16 cellular contexts compared by ENCODE assay signal in the genomic region with DNA sequence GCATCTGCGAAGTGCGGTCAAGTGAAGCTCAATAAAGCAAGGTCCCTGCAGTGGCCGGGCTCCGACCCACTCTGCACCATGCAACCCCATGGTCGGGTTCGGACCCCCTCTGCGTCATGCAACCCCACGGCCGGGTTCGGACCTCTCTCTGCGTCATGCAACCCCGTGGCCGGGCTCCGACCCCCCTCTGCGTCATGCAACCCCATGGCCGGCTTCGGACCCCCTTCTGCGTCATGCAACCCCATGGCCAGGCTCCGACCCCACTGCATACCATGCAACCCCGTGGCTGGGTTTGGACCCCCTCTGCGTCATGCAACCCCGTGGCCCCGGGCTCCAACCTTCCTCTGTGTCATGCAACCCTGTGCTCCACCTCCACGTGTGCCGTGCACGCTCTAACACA. TPM values are rescaled to one million over a fixed set of nuclear protein-coding genes. Genes with fewer than 3 reads are reported as not detected.
DNase-seq lines count a peak whose midpoint lies in the region; ATAC-seq, FAIRE-seq and TF ChIP-seq lines count a peak whose summit lies in the region.
"Had no signal": no experiment of that assay in that cellular context is flagged by ENCODE, and none has a peak within 500 bp of the region (broad histone marks: within the 10 kb centered on the region; RNA-seq: fewer than 3 reads in every experiment).

No MANE protein-coding gene starts in this region.

- peaks cover 24% of the 10 kb centered on the region for H3K36me3 Mint-ChIP-seq in memory B cell
- H3K36me3 Mint-ChIP-seq in CD8-positive, alpha-beta T cell, result peaks cover 77% of the 10 kb centered on the region

- H3K4me1 Mint-ChIP-seq in memory B cell, result peaks cover 45% of the 10 kb centered on the region
- peaks cover 26% of the 10 kb centered on the region for H3K4me1 Mint-ChIP-seq in CD8-positive, alpha-beta T cell (ENCODE audit: low read depth)

- no peak overlapping the region for H3K27ac Mint-ChIP-seq in memory B cell
- H3K27ac Mint-ChIP-seq in CD8-positive, alpha-beta T cell, result no peak overlapping the region

- H2AFZ ChIP-seq in HepG2 (ENCODE audit: low read length), result no peak overlapping the region
- H2AFZ ChIP-seq: GM23248 had no signal

- H3K27me3 ChIP-seq in HepG2 (ENCODE audit: control insufficient read depth in 1 of 2, insufficient read depth in 2 of 2, low read length in 2 of 2) (no peaks in the 10 kb centered on the region), right lobe of liver (no peaks in the 10 kb centered on the region), spleen (replicated peaks in 1 of 7) (no peaks in the 10 kb centered on the region), left ventricle myocardium inferior (ENCODE audit: low read depth) (no peaks in the 10 kb centered on the region)
- H3K27me3 ChIP-seq in CD8-positive, alpha-beta T cell (ENCODE audit: insufficient read depth, low read length), result no peaks in the 10 kb centered on the region
- H3K27me3 ChIP-seq: BLaER1 treated with 17β-estradiol and CSF1 and Interleukin-3, amounts not matched to agents 10 nM and 100 nM had no signal

- no peak overlapping the region for H3K4me2 ChIP-seq in HepG2 (ENCODE audit: low read depth, low read length)
- H3K4me2 ChIP-seq: BLaER1 treated with 17β-estradiol and CSF1 and Interleukin-3, amounts not matched to agents 10 nM and 100 nM had no signal

- peak overlapping the region; percentile 21 for H3K4me3 Mint-ChIP-seq in memory B cell
- no peak overlapping the region for H3K4me3 Mint-ChIP-seq in CD8-positive, alpha-beta T cell
- H3K4me3 Mint-ChIP-seq: CD4-positive, CD25-positive, alpha-beta regulatory T cell had no signal

- no peak for TF ChIP-seq POLR2A in HepG2 (IDR thresholded peaks at IDR 0.05; ENCODE audit: insufficient read depth in 1 of 2, low read depth in 2 of 2, low read length in 2 of 2)
- no peak for TF ChIP-seq POLR2A in right lobe of liver (IDR thresholded peaks at IDR 0.05)
- no peak for TF ChIP-seq POLR2A in spleen (IDR thresholded peaks at IDR 0.05)

- DNase-seq in HepG2 (ENCODE audit: low spot score) (no peak), right lobe of liver (no peak), memory B cell (ENCODE audit: low spot score in 2 of 2) (no peak), spleen (peak; percentile 78), left ventricle myocardium inferior (no peak)
- no peak for DNase-seq in CD8-positive, alpha-beta T cell
- DNase-seq: 8988T; AML-193; Calu3; CD4-positive, CD25-positive, alpha-beta regulatory T cell; DMS 273 treated with DMSO at 0.1 percent for 48 hours; GM23248; IMR-90 had no signal

- no TSS peak for BruUV-seq in HepG2 (replicated peaks; lab: Mats Ljungman, UMichigan)

- no peak for TF ChIP-seq RAD21 in HepG2 (CRISPR knock-in tag; IDR thresholded peaks at IDR 0.05)

- intact Hi-C loops in HepG2 (cut with micrococcal nuclease; ENCODE audit: unreplicated experiment) (no loop called here), right lobe of liver (cut with DNase I) (no loop called here), spleen (cut with DNase I; ENCODE audit: low total_unique reads) (no loop called here), left ventricle myocardium inferior (cut with micrococcal nuclease) (no loop called here)
- intact Hi-C loops in CD8-positive, alpha-beta T cell (cut with DNase I, micrococcal nuclease), result no loop called here

- CTCF ChIA-PET in HepG2 (lab: Yijun Ruan, JAX; ENCODE audit: low intra/inter-chr PET ratio, low total read pairs), result no interaction called here
- CTCF ChIA-PET in CD8-positive, alpha-beta T cell (lab: Charles Lee), result no interaction called here

- TF ChIP-seq CTCF in HepG2 (CRISPR knock-in tag; IDR thresholded peaks at IDR 0.05) (no peak), right lobe of liver (IDR thresholded peaks at IDR 0.05) (no peak), spleen (IDR thresholded peaks at IDR 0.05 in 8 of 11, conservative IDR thresholded peaks at IDR 0.05 in 3 of 11) (no peak), left ventricle myocardium inferior (IDR thresholded peaks at IDR 0.05; ENCODE audit: borderline replicate concordance) (no peak)
- TF ChIP-seq CTCF in CD8-positive, alpha-beta T cell (IDR thresholded peaks at IDR 0.05), result no peak

- no peaks in the 10 kb centered on the region for H3K27me3 Mint-ChIP-seq in memory B cell
- no peaks in the 10 kb centered on the region for H3K27me3 Mint-ChIP-seq in CD8-positive, alpha-beta T cell (ENCODE audit: low read depth)
- H3K27me3 Mint-ChIP-seq: CD4-positive, CD25-positive, alpha-beta regulatory T cell had no signal

- H3K27ac ChIP-seq in HepG2 (ENCODE audit: extremely low read length, insufficient read depth, low read length) (no peak overlapping the region), right lobe of liver (no peak overlapping the region), spleen (no peak overlapping the region), left ventricle myocardium inferior (replicated peaks) (no peak overlapping the region)
- H3K27ac ChIP-seq in CD8-positive, alpha-beta T cell (ENCODE audit: low read depth, low read length), result no peak overlapping the region
- H3K27ac ChIP-seq: BLaER1 treated with 17β-estradiol and CSF1 and Interleukin-3, amounts not matched to agents 10 nM and 100 nM; GM23248 had no signal

- 96% methylated on average over 9 of the region's 26 CpGs for WGBS in HepG2 (ENCODE audit: low lambda C conversion rate)
- WGBS in right lobe of liver (ENCODE audit: insufficient coverage, low coverage, low lambda C conversion rate, missing lambda C conversion rate), result 98% methylated on average over 4 of the region's 26 CpGs
- 93 to 99% (median 98%) methylated on average over 26 of the region's 26 CpGs for WGBS in spleen, 5 donors

- H3K36me3 ChIP-seq in HepG2 (replicated peaks in 1 of 2; ENCODE audit: control insufficient read depth in 1 of 2, insufficient read depth in 2 of 2, low read length in 2 of 2) (peaks cover 13 to 69% of the 10 kb centered on the region in 2 experiments; a peak in 4 of 5 replicates), right lobe of liver (peaks cover 0 to 24% (median 9%) of the 10 kb centered on the region in 4 donors), spleen (peaks cover 0 to 91% (median 33%) of the 10 kb centered on the region in 6 donors), left ventricle myocardium inferior (peaks cover 96% of the 10 kb centered on the region)
- peaks cover 32% of the 10 kb centered on the region for H3K36me3 ChIP-seq in CD8-positive, alpha-beta T cell (ENCODE audit: insufficient read depth, low read length)

- no peak overlapping the region for H3K4me3 ChIP-seq in HepG2 (replicated peaks in 1 of 3; ENCODE audit: insufficient read depth in 1 of 3, low read depth in 2 of 3, low read length in 3 of 3)
- H3K4me3 ChIP-seq in right lobe of liver, result no peak overlapping the region
- H3K4me3 ChIP-seq in spleen, result no peak overlapping the region
- H3K4me3 ChIP-seq in CD8-positive, alpha-beta T cell (ENCODE audit: low read depth, low read length), result no peak overlapping the region
- no peak overlapping the region for H3K4me3 ChIP-seq in left ventricle myocardium inferior
- H3K4me3 ChIP-seq: GM23248 had no signal

- H3K9me3 Mint-ChIP-seq in memory B cell, result peaks cover 2% of the 10 kb centered on the region
- H3K9me3 Mint-ChIP-seq in CD8-positive, alpha-beta T cell, result peaks cover 5% of the 10 kb centered on the region

- in situ Hi-C loops in HepG2 (cut with HindIII; ENCODE audit: extremely low pct_ligation_motif_present, low pct_unique_long_range_greater_than_20kb), result no loop called here

- H4K20me1 ChIP-seq in HepG2 (ENCODE audit: insufficient read depth, low read length), result no peaks in the 10 kb centered on the region

- no peak for ATAC-seq in HepG2
- ATAC-seq in right lobe of liver, result no peak
- ATAC-seq in memory B cell (ENCODE audit: low read depth), result no peak
- no peak for ATAC-seq in CD8-positive, alpha-beta T cell
- ATAC-seq in esophagus mucosa, result no peak
- ATAC-seq: HCT116 had no signal

- no peak for FAIRE-seq in HepG2 (lab: Jason Lieb, UNC)

- H3K4me1 ChIP-seq in HepG2 (ENCODE audit: insufficient read depth, low read length), result no peaks in the 10 kb centered on the region
- no peaks in the 10 kb centered on the region for H3K4me1 ChIP-seq in right lobe of liver
- peaks cover 16 to 83% (median 62%) of the 10 kb centered on the region in 6 donors for H3K4me1 ChIP-seq in spleen
- H3K4me1 ChIP-seq in CD8-positive, alpha-beta T cell (ENCODE audit: insufficient read depth, low read length), result peaks cover 15% of the 10 kb centered on the region
- H3K4me1 ChIP-seq in left ventricle myocardium inferior, result no peaks in the 10 kb centered on the region

- no peak overlapping the region for H3K9ac ChIP-seq in HepG2 (ENCODE audit: insufficient read depth, low read depth, low read length)
- H3K9ac ChIP-seq: BLaER1 treated with 17β-estradiol and CSF1 and Interleukin-3, amounts not matched to agents 10 nM and 100 nM; GM23248 had no signal

- TF ChIP-seq EP300 in HepG2 (IDR thresholded peaks at IDR 0.05; ENCODE audit: low read depth in 2 of 2, low read length in 2 of 2), result no peak
- TF ChIP-seq EP300 in HepG2 (CRISPR knock-in tag; IDR thresholded peaks at IDR 0.05; ENCODE audit: borderline replicate concordance), result no peak

- POLR2A ChIA-PET in HepG2 (lab: Yijun Ruan, JAX), result interaction anchor here (1.5 kb wide), 1 partner anchor 53 kb away, joined by 3 read pairs; no protein-coding TSS in a partner anchor
- POLR2A ChIA-PET in CD8-positive, alpha-beta T cell (lab: Charles Lee), result interaction anchor here (1.0 kb wide), 1 partner anchor 103 kb away, joined by 3 read pairs; no protein-coding TSS in a partner anchor

- H3K9me3 ChIP-seq in HepG2 (ENCODE audit: low read length) (no peaks in the 10 kb centered on the region; the same call in 1 of the 2 replicates), right lobe of liver (no peaks in the 10 kb centered on the region), spleen (peaks cover 0 to 11% (median 2%) of the 10 kb centered on the region in 8 donors), left ventricle myocardium inferior (replicated peaks) (peaks cover 19% of the 10 kb centered on the region)
- no peaks in the 10 kb centered on the region for H3K9me3 ChIP-seq in CD8-positive, alpha-beta T cell (ENCODE audit: low read length)

- H3K79me2 ChIP-seq in HepG2 (ENCODE audit: insufficient read depth, low read length), result no peaks in the 10 kb centered on the region

RNA-seq across cellular contexts. Expression of a gene that starts 43.8 kb away (rescaled TPM):
- total RNA-seq in HepG2 (2016; rRNA removed; fragmentation: Illumina TruSeq; extraction: Trizol) (54.3 and 59.3 TPM in 2 replicates), right lobe of liver (10 to 100 TPM; 22.0 to 53.2 (median 27.3) TPM), spleen (100 to 1,000 TPM in 1 of 7 donors, 10 to 100 TPM in 6; 63.9 to 113 (median 77.9) TPM), left ventricle myocardium inferior (52.8 TPM), esophagus mucosa (35.5 TPM)
- total RNA-seq in HepG2 (2016; cell fraction: cytosol; rRNA removed; fragmentation: Illumina TruSeq; extraction: Trizol; ENCODE audit: low read depth), result 48.8 and 53.1 TPM in 2 replicates
- 55.5 and 59.7 TPM in 2 replicates for total RNA-seq in HepG2 (2016; cell fraction: insoluble cytoplasmic fraction; rRNA removed; fragmentation: Illumina TruSeq; extraction: Trizol)
- total RNA-seq in HepG2 (2016; cell fraction: membrane; rRNA removed; fragmentation: Illumina TruSeq; extraction: Trizol), result 58.9 and 63.9 TPM in 2 replicates
- 53.4 and 63.0 TPM in 2 replicates for total RNA-seq in HepG2 (2016; cell fraction: nucleus; rRNA removed; fragmentation: Illumina TruSeq; extraction: Trizol)
- polyA plus RNA-seq in HepG2 (2011; rRNA removed) (41.1 and 41.7 TPM in 2 replicates), spleen (100 to 1,000 TPM in 2 of 3 donors, 10 to 100 TPM in 1; 69.5 to 109 (median 105) TPM)
- 28.6 and 35.9 TPM in 2 replicates for polyA plus RNA-seq in HepG2 (2011; cell fraction: cytosol; rRNA removed)
- 164 and 213 TPM in 2 replicates for polyA plus RNA-seq in HepG2 (2011; cell fraction: nucleus; rRNA removed)
- polyA plus RNA-seq in HepG2 (2012), result 23.6 and 24.3 TPM in 2 replicates
- polyA plus RNA-seq in HepG2 (2016; cell fraction: cytosol; fragmentation: Illumina TruSeq; extraction: Trizol; ENCODE audit: low read depth), result 51.4 and 54.6 TPM in 2 replicates
- polyA plus RNA-seq in HepG2 (2016; cell fraction: insoluble cytoplasmic fraction; fragmentation: Illumina TruSeq; extraction: Trizol; ENCODE audit: low read depth), result 53.7 and 56.0 TPM in 2 replicates
- polyA plus RNA-seq in HepG2 (2016; cell fraction: membrane; fragmentation: Illumina TruSeq; extraction: Trizol; ENCODE audit: low read depth), result 55.8 and 58.6 TPM in 2 replicates
- polyA plus RNA-seq in HepG2 (2016; cell fraction: nucleus; fragmentation: Illumina TruSeq; extraction: Trizol; ENCODE audit: insufficient read depth, low read depth), result 98.7 and 98.9 TPM in 2 replicates
- 31.3 and 59.3 TPM in 2 replicates for polyA minus RNA-seq in HepG2 (2011; rRNA and poly(A)+ RNA removed; ENCODE audit: low replicate concordance)
- 12.7 and 18.4 TPM in 2 replicates for polyA minus RNA-seq in HepG2 (2011; cell fraction: cytosol; rRNA and poly(A)+ RNA removed)
- 74.3 and 83.8 TPM in 2 replicates for polyA minus RNA-seq in HepG2 (2011; cell fraction: nucleus; rRNA and poly(A)+ RNA removed)
- total RNA-seq in CD8-positive, alpha-beta T cell, result 10 to 100 TPM; 48.2 to 48.8 TPM

RNA-seq across cellular contexts. Expression of a gene that starts 46.8 kb away (rescaled TPM):
- 18.5 and 19.0 TPM in 2 replicates for total RNA-seq in HepG2 (2016; rRNA removed; fragmentation: Illumina TruSeq; extraction: Trizol)
- total RNA-seq in HepG2 (2016; cell fraction: cytosol; rRNA removed; fragmentation: Illumina TruSeq; extraction: Trizol; ENCODE audit: low read depth), result 5.5 and 6.3 TPM in 2 replicates
- 18.9 and 19.7 TPM in 2 replicates for total RNA-seq in HepG2 (2016; cell fraction: insoluble cytoplasmic fraction; rRNA removed; fragmentation: Illumina TruSeq; extraction: Trizol)
- total RNA-seq in HepG2 (2016; cell fraction: membrane; rRNA removed; fragmentation: Illumina TruSeq; extraction: Trizol), result 12.5 and 13.8 TPM in 2 replicates
- total RNA-seq in HepG2 (2016; cell fraction: nucleus; rRNA removed; fragmentation: Illumina TruSeq; extraction: Trizol), result 20.9 and 21.0 TPM in 2 replicates
- polyA plus RNA-seq in HepG2 (2011; rRNA removed), result 23.2 and 27.0 TPM in 2 replicates
- polyA plus RNA-seq in HepG2 (2011; cell fraction: cytosol; rRNA removed), result 24.7 and 25.6 TPM in 2 replicates
- 81.1 and 85.3 TPM in 2 replicates for polyA plus RNA-seq in HepG2 (2011; cell fraction: nucleus; rRNA removed)
- 18.2 and 22.0 TPM in 2 replicates for polyA plus RNA-seq in HepG2 (2012)
- 5.1 and 5.8 TPM in 2 replicates for polyA plus RNA-seq in HepG2 (2016; cell fraction: cytosol; fragmentation: Illumina TruSeq; extraction: Trizol; ENCODE audit: low read depth)
- polyA plus RNA-seq in HepG2 (2016; cell fraction: insoluble cytoplasmic fraction; fragmentation: Illumina TruSeq; extraction: Trizol; ENCODE audit: low read depth), result 18.8 and 20.5 TPM in 2 replicates
- polyA plus RNA-seq in HepG2 (2016; cell fraction: membrane; fragmentation: Illumina TruSeq; extraction: Trizol; ENCODE audit: low read depth), result 10.7 and 10.9 TPM in 2 replicates
- polyA plus RNA-seq in HepG2 (2016; cell fraction: nucleus; fragmentation: Illumina TruSeq; extraction: Trizol; ENCODE audit: insufficient read depth, low read depth), result 43.2 and 44.7 TPM in 2 replicates
- polyA minus RNA-seq in HepG2 (2011; rRNA and poly(A)+ RNA removed; ENCODE audit: low replicate concordance), result 19.3 and 20.3 TPM in 2 replicates
- 4.0 and 5.5 TPM in 2 replicates for polyA minus RNA-seq in HepG2 (2011; cell fraction: cytosol; rRNA and poly(A)+ RNA removed)
- 19.4 and 22.9 TPM in 2 replicates for polyA minus RNA-seq in HepG2 (2011; cell fraction: nucleus; rRNA and poly(A)+ RNA removed)
- total RNA-seq in right lobe of liver, result 10 to 100 TPM; 24.2 to 41.9 (median 29.9) TPM
- total RNA-seq in spleen, result 10 to 100 TPM; 27.1 to 35.5 (median 34.0) TPM
- 10 to 100 TPM; 25.1 to 40.9 (median 35.8) TPM for polyA plus RNA-seq in spleen
- total RNA-seq in CD8-positive, alpha-beta T cell, result 10 to 100 TPM; 23.4 to 25.6 TPM
- 28.0 TPM for total RNA-seq in left ventricle myocardium inferior
- total RNA-seq in esophagus mucosa, result 21.4 TPM

RNA-seq across cellular contexts. Expression of a gene that starts 51.4 kb away (rescaled TPM):
- total RNA-seq in HepG2 (2016; rRNA removed; fragmentation: Illumina TruSeq; extraction: Trizol) (7.9 and 8.1 TPM in 2 replicates), right lobe of liver (10 to 100 TPM in 3 of 6 experiments, 1 to 10 TPM in 3; 3.8 to 12.0 (median 8.8) TPM), spleen (10 to 100 TPM; 15.1 to 32.4 (median 22.9) TPM), left ventricle myocardium inferior (6.9 TPM), esophagus mucosa (4.3 TPM)
- total RNA-seq in HepG2 (2016; cell fraction: cytosol; rRNA removed; fragmentation: Illumina TruSeq; extraction: Trizol; ENCODE audit: low read depth), result 3.2 and 3.8 TPM in 2 replicates
- total RNA-seq in HepG2 (2016; cell fraction: insoluble cytoplasmic fraction; rRNA removed; fragmentation: Illumina TruSeq; extraction: Trizol), result 6.1 and 7.1 TPM in 2 replicates
- 8.5 and 9.2 TPM in 2 replicates for total RNA-seq in HepG2 (2016; cell fraction: membrane; rRNA removed; fragmentation: Illumina TruSeq; extraction: Trizol)
- total RNA-seq in HepG2 (2016; cell fraction: nucleus; rRNA removed; fragmentation: Illumina TruSeq; extraction: Trizol), result 6.1 and 6.4 TPM in 2 replicates
- polyA plus RNA-seq in HepG2 (2011; rRNA removed) (13.6 and 16.1 TPM in 2 replicates), spleen (10 to 100 TPM; 10.5 to 16.0 (median 12.0) TPM)
- 14.0 and 27.3 TPM in 2 replicates for polyA plus RNA-seq in HepG2 (2011; cell fraction: cytosol; rRNA removed)
- polyA plus RNA-seq in HepG2 (2011; cell fraction: nucleus; rRNA removed), result 13.0 and 17.3 TPM in 2 replicates
- polyA plus RNA-seq in HepG2 (2012), result 6.5 and 7.4 TPM in 2 replicates
- polyA plus RNA-seq in HepG2 (2016; cell fraction: cytosol; fragmentation: Illumina TruSeq; extraction: Trizol; ENCODE audit: low read depth), result 6.7 and 6.9 TPM in 2 replicates
- 15.1 and 17.1 TPM in 2 replicates for polyA plus RNA-seq in HepG2 (2016; cell fraction: insoluble cytoplasmic fraction; fragmentation: Illumina TruSeq; extraction: Trizol; ENCODE audit: low read depth)
- polyA plus RNA-seq in HepG2 (2016; cell fraction: membrane; fragmentation: Illumina TruSeq; extraction: Trizol; ENCODE audit: low read depth), result 12.7 and 14.0 TPM in 2 replicates
- polyA plus RNA-seq in HepG2 (2016; cell fraction: nucleus; fragmentation: Illumina TruSeq; extraction: Trizol; ENCODE audit: insufficient read depth, low read depth), result 15.2 and 17.6 TPM in 2 replicates
- polyA minus RNA-seq in HepG2 (2011; rRNA and poly(A)+ RNA removed; ENCODE audit: low replicate concordance), result 11.5 and 18.2 TPM in 2 replicates
- 12.1 and 16.0 TPM in 2 replicates for polyA minus RNA-seq in HepG2 (2011; cell fraction: cytosol; rRNA and poly(A)+ RNA removed)
- 7.1 TPM in 2 replicates for polyA minus RNA-seq in HepG2 (2011; cell fraction: nucleus; rRNA and poly(A)+ RNA removed)
- 10 to 100 TPM; 14.9 to 15.6 TPM for total RNA-seq in CD8-positive, alpha-beta T cell
